10 cellular contexts compared by ENCODE assay signal in the genomic region with DNA sequence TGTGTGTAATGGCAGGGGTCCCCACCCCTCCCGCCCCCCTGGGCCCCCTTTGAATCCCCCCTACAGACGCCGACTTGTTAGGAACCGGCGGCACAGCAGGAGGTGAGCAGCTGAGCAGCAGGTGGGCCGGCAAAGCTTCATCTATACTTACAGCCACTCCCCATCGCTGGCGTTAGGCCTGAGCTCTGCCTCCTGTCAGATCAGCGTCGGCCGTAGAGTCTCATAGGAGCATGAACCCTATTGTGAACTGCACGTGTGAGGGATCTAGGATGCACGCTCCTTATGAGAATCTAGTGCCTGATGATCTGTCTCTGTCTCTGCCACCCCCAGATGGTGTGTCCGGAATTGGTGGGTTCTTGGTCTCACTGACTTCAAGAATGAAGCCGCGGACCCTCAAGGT. TPM values are rescaled to one million over a fixed set of nuclear protein-coding genes. Genes with fewer than 3 reads are reported as not detected.
DNase-seq lines count a peak whose midpoint lies in the region; TF ChIP-seq lines count a peak whose summit lies in the region.
"Had no signal": no experiment of that assay in that cellular context is flagged by ENCODE, and none has a peak within 500 bp of the region (broad histone marks: within the 10 kb centered on the region; RNA-seq: fewer than 3 reads in every experiment).

No MANE protein-coding gene starts in this region.

- no peaks in the 10 kb centered on the region for H3K36me3 ChIP-seq in osteoblast (ENCODE audit: insufficient read depth, low read length)

- DNase-seq in NCI-H526 (lab: John Stamatoyannopoulos, UW) = peak; percentile 13 to 60
- DNase-seq in NCI-H526 treated with DMSO at 0.1 percent for 48 hours (lab: John Stamatoyannopoulos, UW) = no peak
- peak; percentile 59 for DNase-seq in NCI-H2171 treated with DMSO at 0.1 percent for 48 hours (lab: John Stamatoyannopoulos, UW)
- DNase-seq in activated T-helper 2 cell treated with anti-CD3 and anti-CD28 coated beads, Interferon-gamma antibody, Interleukin-2, Interleukin-4, amounts not matched to agents 10 μg/mL and 5 μg/mL and 100 μg/mL, durations not matched to agents 14 hours and 24 hours and 36 hours (ENCODE audit: low spot score) = no peak
- no peak for DNase-seq in osteoblast (ENCODE audit: insufficient read length, low spot score, missing footprints)
- no peak for DNase-seq in cerebellar nuclear complex (lab: John Stamatoyannopoulos, UW)
- DNase-seq in cerebellar cortex (ENCODE audit: low spot score) = no peak
- DNase-seq in inferior parietal cortex (ENCODE audit: extremely low spot score) = no peak

- H3K4me3 ChIP-seq in osteoblast (ENCODE audit: insufficient read depth, low read length) = peak overlapping the region; percentile 51
- H3K4me3 ChIP-seq: GM12878, skin epidermis had no signal

- H3K9me3 Mint-ChIP-seq in activated T-helper 2 cell treated with anti-CD3 and anti-CD28 coated beads, Interferon-gamma antibody, Interleukin-2, Interleukin-4, amounts not matched to agents 10 μg/mL and 5 μg/mL and 100 μg/mL, durations not matched to agents 14 hours and 24 hours and 36 hours = no peaks in the 10 kb centered on the region

- H3K4me1 Mint-ChIP-seq in activated T-helper 2 cell treated with anti-CD3 and anti-CD28 coated beads, Interferon-gamma antibody, Interleukin-2, Interleukin-4, amounts not matched to agents 10 μg/mL and 5 μg/mL and 100 μg/mL, durations not matched to agents 14 hours and 24 hours and 36 hours (ENCODE audit: low read depth) = peaks cover 2% of the 10 kb centered on the region

- H3K4me1 ChIP-seq in osteoblast (ENCODE audit: insufficient read depth, low read length) = no peaks in the 10 kb centered on the region

- no peak overlapping the region for H3K27ac Mint-ChIP-seq in activated T-helper 2 cell treated with anti-CD3 and anti-CD28 coated beads, Interferon-gamma antibody, Interleukin-2, Interleukin-4, amounts not matched to agents 10 μg/mL and 5 μg/mL and 100 μg/mL, durations not matched to agents 14 hours and 24 hours and 36 hours

- peak overlapping the region; percentile 71 for H3K4me3 Mint-ChIP-seq in activated T-helper 2 cell treated with anti-CD3 and anti-CD28 coated beads, Interferon-gamma antibody, Interleukin-2, Interleukin-4, amounts not matched to agents 10 μg/mL and 5 μg/mL and 100 μg/mL, durations not matched to agents 14 hours and 24 hours and 36 hours (ENCODE audit: low read depth)

- peak overlapping the region; percentile 41 for H3K4me2 ChIP-seq in osteoblast (ENCODE audit: insufficient read depth, low read length)

- no peaks in the 10 kb centered on the region for H3K36me3 Mint-ChIP-seq in activated T-helper 2 cell treated with anti-CD3 and anti-CD28 coated beads, Interferon-gamma antibody, Interleukin-2, Interleukin-4, amounts not matched to agents 10 μg/mL and 5 μg/mL and 100 μg/mL, durations not matched to agents 14 hours and 24 hours and 36 hours (ENCODE audit: low read depth)

- TF ChIP-seq CTCF in osteoblast (IDR thresholded peaks at IDR 0.05; ENCODE audit: extremely low read depth, low read depth, low read length) = no peak

- intact Hi-C loops in activated T-helper 2 cell treated with anti-CD3 and anti-CD28 coated beads, Interferon-gamma antibody, Interleukin-2, Interleukin-4, amounts not matched to agents 10 μg/mL and 5 μg/mL and 100 μg/mL, durations not matched to agents 14 hours and 24 hours and 36 hours (cut with micrococcal nuclease) = no loop called here

- H3K9me3 ChIP-seq in osteoblast (ENCODE audit: low read depth, low read length) = no peaks in the 10 kb centered on the region

- H3K27me3 Mint-ChIP-seq in activated T-helper 2 cell treated with anti-CD3 and anti-CD28 coated beads, Interferon-gamma antibody, Interleukin-2, Interleukin-4, amounts not matched to agents 10 μg/mL and 5 μg/mL and 100 μg/mL, durations not matched to agents 14 hours and 24 hours and 36 hours (ENCODE audit: low read depth) = peaks cover 3% of the 10 kb centered on the region

- no peaks in the 10 kb centered on the region for H4K20me1 ChIP-seq in osteoblast (ENCODE audit: insufficient read depth, low read length)

- H3K27me3 ChIP-seq in osteoblast (ENCODE audit: insufficient read depth, low read length) = no peaks in the 10 kb centered on the region

- H3K27ac ChIP-seq in osteoblast (ENCODE audit: low read depth, low read length) = no peak overlapping the region
- H3K27ac ChIP-seq: skin epidermis had no signal

- peak overlapping the region; percentile 41 for H2AFZ ChIP-seq in osteoblast (ENCODE audit: low read length)

- H3K79me2 ChIP-seq in osteoblast (ENCODE audit: insufficient read depth, low read length) = no peaks in the 10 kb centered on the region

RNA-seq across cellular contexts. Expression of gene VPS26C, which starts 14.9 kb away (rescaled TPM):
- 58.0 and 59.4 TPM in 2 replicates for total RNA-seq in activated T-helper 2 cell treated with anti-CD3 and anti-CD28 coated beads, Interferon-gamma antibody, Interleukin-2, Interleukin-4, amounts not matched to agents 10 μg/mL and 5 μg/mL and 100 μg/mL, durations not matched to agents 14 hours and 24 hours and 36 hours
- 91.6 and 91.9 TPM in 2 replicates for total RNA-seq in osteoblast

Comparison
In these comparisons a context has a peak if more than half of its experiments do, and no peak if none do; other contexts are left out.
1. DNase-seq: peak in NCI-H526 (2 of 2) and NCI-H2171 treated with DMSO at 0.1 percent for 48 hours (single experiment); none in NCI-H526 treated with DMSO at 0.1 percent for 48 hours (single experiment), activated T-helper 2 cell treated with anti-CD3 and anti-CD28 coated beads, Interferon-gamma antibody, Interleukin-2, Interleukin-4, amounts not matched to agents 10 μg/mL and 5 μg/mL and 100 μg/mL, durations not matched to agents 14 hours and 24 hours and 36 hours (single experiment), osteoblast (single experiment), cerebellar nuclear complex (0 of 2), cerebellar cortex (single experiment) and inferior parietal cortex (single experiment).